In genomic region chr12:109814600-109814999, GRCh38 we compare ENCODE assay signal across 26 cellular contexts. TPM values are rescaled to one million over a fixed set of nuclear protein-coding genes. Genes with fewer than 3 reads are reported as not detected.
"Had no signal": no experiment of that assay in that cellular context is flagged by ENCODE, and none has a peak within 500 bp of the region (broad histone marks: within the 10 kb centered on the region; RNA-seq: fewer than 3 reads in every experiment).

No MANE protein-coding gene starts in this region.

- H3K9me3 ChIP-seq: SK-N-SH had no signal

- H3K27ac ChIP-seq: KMS-11, RWPE1 had no signal

- H3K4me2 ChIP-seq: KMS-11, SK-N-SH had no signal

- DNase-seq: Kasumi-1; MV-4-11; NCI-H1048; NCI-H1105; NCI-H1417; NCI-H1436 treated with DMSO at 0.1 percent for 48 hours; NCI-H1694; NCI-H187 treated with DMSO at 0.1 percent for 48 hours; NCI-H2029 treated with DMSO at 0.1 percent for 48 hours; NCI-H2107; NCI-H2171 treated with DMSO at 0.1 percent for 48 hours; NCI-H345; NCI-H446 treated with DMSO at 0.1 percent for 48 hours; NCI-H510A treated with DMSO at 0.1 percent for 48 hours; NCI-H526; NCI-H748 treated with DMSO at 0.1 percent for 48 hours; NK-92 treated with Interleukin-12 subunit alpha and Interleukin-12 subunit beta, amount 100 ng/mL, for 24 hours; PC-3; SHP77; SK-N-SH; SW 1271; T-cell had no signal

- H3K9ac ChIP-seq: KMS-11, SK-N-SH had no signal

- H3K4me3 ChIP-seq: K562 had no signal

RNA-seq across cellular contexts. Expression of gene TRPV4, which starts 18.6 kb away (rescaled TPM):
- polyA plus RNA-seq: IgD-negative memory B cell had no signal
